Comparison of ENCODE assay signal across 1 cellular context in genomic region chr13:27259831-27260230, GRCh38.
TF ChIP-seq lines count a peak whose summit lies in the region.

No MANE protein-coding gene starts in this region.

TF ChIP-seq in K562, 482 proteins besides CTCF, POLR2A, EP300 and RAD21 (continued from another document):
- TF ChIP-seq ARID1B (IDR thresholded peaks at IDR 0.05) (0 out of 2 replicates have a peak, but pooled peaks have one; percentile 19), SPI1 (IDR thresholded peaks at IDR 0.05; ENCODE audit: borderline replicate concordance, low read depth, low read length) (peak; percentile 41; the same call in 1 of the 2 replicates), EGR1 (conservative IDR thresholded peaks at IDR 0.05) (peak; percentile 52)
